Comparison of ENCODE assay signal across 8 cellular contexts in genomic region chr11:78420796-78421209, GRCh38. TPM values are rescaled to one million over a fixed set of nuclear protein-coding genes. Genes with fewer than 3 reads are reported as not detected.
A peak's percentile ranks its signal among the peaks of the same experiment; 100 is the strongest.
DNase-seq lines count a peak whose midpoint lies in the region; ATAC-seq and TF ChIP-seq lines count a peak whose summit lies in the region.

No MANE protein-coding gene starts in this region.

- H3K27me3 ChIP-seq in left lung = no peaks in the 10 kb centered on the region
- H3K27me3 ChIP-seq in stomach = no peaks in the 10 kb centered on the region

- 29 to 56% (median 51%) methylated on average over 9 of the region's 9 CpGs for WGBS in stomach, 5 donors

- TF ChIP-seq CTCF in NB4 (IDR thresholded peaks at IDR 0.05; ENCODE audit: low read depth, low read length) = no peak
- TF ChIP-seq CTCF in left lung (IDR thresholded peaks at IDR 0.05) = no peak
- TF ChIP-seq CTCF in stomach (IDR thresholded peaks at IDR 0.05) = no peak

- H3K4me3 ChIP-seq in NB4 (ENCODE audit: low read depth, low read length) (no peak overlapping the region), left lung (no peak overlapping the region), stomach (no peak overlapping the region)

- ATAC-seq in left lung = no peak
- no peak for ATAC-seq in HG03469 (IDR thresholded peaks at IDR 0.05; ENCODE audit: unreplicated experiment)

- no peak for TF ChIP-seq EP300 in stomach (IDR thresholded peaks at IDR 0.05)

- peak overlapping the region; percentile 70 for H3K4me3 Mint-ChIP-seq in activated T-helper 2 cell treated with anti-CD3 and anti-CD28 coated beads, Interferon-gamma antibody, Interleukin-2, Interleukin-4, amounts not matched to agents 10 μg/mL and 5 μg/mL and 100 μg/mL, durations not matched to agents 14 hours and 24 hours and 36 hours (ENCODE audit: low read depth)

- H3K4me1 Mint-ChIP-seq in activated T-helper 2 cell treated with anti-CD3 and anti-CD28 coated beads, Interferon-gamma antibody, Interleukin-2, Interleukin-4, amounts not matched to agents 10 μg/mL and 5 μg/mL and 100 μg/mL, durations not matched to agents 14 hours and 24 hours and 36 hours (ENCODE audit: low read depth) = peaks cover 68% of the 10 kb centered on the region

- H3K36me3 Mint-ChIP-seq in activated T-helper 2 cell treated with anti-CD3 and anti-CD28 coated beads, Interferon-gamma antibody, Interleukin-2, Interleukin-4, amounts not matched to agents 10 μg/mL and 5 μg/mL and 100 μg/mL, durations not matched to agents 14 hours and 24 hours and 36 hours (ENCODE audit: low read depth) = peaks cover 15% of the 10 kb centered on the region

- H3K9me3 ChIP-seq in left lung = no peaks in the 10 kb centered on the region
- no peaks in the 10 kb centered on the region for H3K9me3 ChIP-seq in stomach

- intact Hi-C loops in activated T-helper 2 cell treated with anti-CD3 and anti-CD28 coated beads, Interferon-gamma antibody, Interleukin-2, Interleukin-4, amounts not matched to agents 10 μg/mL and 5 μg/mL and 100 μg/mL, durations not matched to agents 14 hours and 24 hours and 36 hours (cut with micrococcal nuclease) = loop anchor here (1.0 to 10.0 kb wide), 4 partner anchors 8 to 346 kb away; partner anchors contain the start of gene NDUFC2
- intact Hi-C loops in left lung (cut with DNase I) = no loop called here
- intact Hi-C loops in stomach (cut with DNase I; ENCODE audit: low total_unique reads) = loop anchor here (10.0 kb wide), 1 partner anchor 154 kb away; the partner anchor contains the start of gene NARS2

- H3K36me3 ChIP-seq in left lung (no peaks in the 10 kb centered on the region), stomach (no peaks in the 10 kb centered on the region)

- H3K4me1 ChIP-seq in left lung (peaks cover 6 to 46% of the 10 kb centered on the region in 2 donors), stomach (peaks cover 23 to 45% (median 35%) of the 10 kb centered on the region in 4 donors)

- H3K27ac Mint-ChIP-seq in activated T-helper 2 cell treated with anti-CD3 and anti-CD28 coated beads, Interferon-gamma antibody, Interleukin-2, Interleukin-4, amounts not matched to agents 10 μg/mL and 5 μg/mL and 100 μg/mL, durations not matched to agents 14 hours and 24 hours and 36 hours = peak overlapping the region; percentile 91

- DNase-seq in EH (ENCODE audit: low read depth) (peak; percentile 60), NB4 (ENCODE audit: low read depth) (peak; percentile 81), left lung (peak; percentile 77 to 78), stomach (peak; percentile 42), NCI-H345 treated with DMSO at 0.1 percent for 48 hours (lab: John Stamatoyannopoulos, UW; ENCODE audit: unreplicated experiment) (no peak), G401 (ENCODE audit: low spot score) (no peak)
- DNase-seq in activated T-helper 2 cell treated with anti-CD3 and anti-CD28 coated beads, Interferon-gamma antibody, Interleukin-2, Interleukin-4, amounts not matched to agents 10 μg/mL and 5 μg/mL and 100 μg/mL, durations not matched to agents 14 hours and 24 hours and 36 hours (ENCODE audit: low spot score) = peak; percentile 41

- TF ChIP-seq POLR2A in NB4 (IDR thresholded peaks at IDR 0.05; ENCODE audit: extremely low read depth, insufficient read length) (no peak), stomach (IDR thresholded peaks at IDR 0.05) (no peak)

- in situ Hi-C loops in G401 (cut with HindIII; ENCODE audit: low sequenced_read_pairs) = no loop called here

- no peak overlapping the region for H3K27ac ChIP-seq in left lung
- H3K27ac ChIP-seq in stomach = peak overlapping the region in 3 of 5 donors; percentile 8 to 99 (median 24)

- H3K27me3 Mint-ChIP-seq in activated T-helper 2 cell treated with anti-CD3 and anti-CD28 coated beads, Interferon-gamma antibody, Interleukin-2, Interleukin-4, amounts not matched to agents 10 μg/mL and 5 μg/mL and 100 μg/mL, durations not matched to agents 14 hours and 24 hours and 36 hours (ENCODE audit: low read depth) = no peaks in the 10 kb centered on the region

- no peaks in the 10 kb centered on the region for H3K9me3 Mint-ChIP-seq in activated T-helper 2 cell treated with anti-CD3 and anti-CD28 coated beads, Interferon-gamma antibody, Interleukin-2, Interleukin-4, amounts not matched to agents 10 μg/mL and 5 μg/mL and 100 μg/mL, durations not matched to agents 14 hours and 24 hours and 36 hours

RNA-seq across cellular contexts. Expression of gene GAB2, which starts 3.2 kb away (rescaled TPM):
- 32.8 and 33.2 TPM in 2 replicates for total RNA-seq in activated T-helper 2 cell treated with anti-CD3 and anti-CD28 coated beads, Interferon-gamma antibody, Interleukin-2, Interleukin-4, amounts not matched to agents 10 μg/mL and 5 μg/mL and 100 μg/mL, durations not matched to agents 14 hours and 24 hours and 36 hours
- total RNA-seq in left lung (10 to 100 TPM; 43.8 to 59.6 TPM), stomach (10 to 100 TPM in 2 of 5 donors, 1 to 10 TPM in 3; 2.2 to 19.3 (median 7.6) TPM)
- 10 to 100 TPM in 1 of 3 donors, 1 to 10 TPM in 2; 3.0 to 13.1 (median 9.6) TPM for polyA plus RNA-seq in stomach
- total RNA-seq in G401 (2014; rRNA removed; shearing (Covaris generic)) = 11.7 and 13.9 TPM in 2 replicates

Comparison
In these comparisons a context has a peak if more than half of its experiments do, and no peak if none do; other contexts are left out.
1. DNase-seq: peak in EH (single experiment), NB4 (single experiment), activated T-helper 2 cell treated with anti-CD3 and anti-CD28 coated beads, Interferon-gamma antibody, Interleukin-2, Interleukin-4, amounts not matched to agents 10 μg/mL and 5 μg/mL and 100 μg/mL, durations not matched to agents 14 hours and 24 hours and 36 hours (single experiment), left lung (2 of 2) and stomach (single experiment); none in NCI-H345 treated with DMSO at 0.1 percent for 48 hours (single experiment) and G401 (single experiment).
2. H3K27ac ChIP-seq: peak in stomach (3 of 5); none in left lung (0 of 2).
3. intact Hi-C loops: an anchor here in activated T-helper 2 cell treated with anti-CD3 and anti-CD28 coated beads, Interferon-gamma antibody, Interleukin-2, Interleukin-4, amounts not matched to agents 10 μg/mL and 5 μg/mL and 100 μg/mL, durations not matched to agents 14 hours and 24 hours and 36 hours (1.0 to 10.0 kb wide) and stomach (10.0 kb wide); none called in left lung.